Comparison of ENCODE assay signal across 1 cellular context in the genomic region with DNA sequence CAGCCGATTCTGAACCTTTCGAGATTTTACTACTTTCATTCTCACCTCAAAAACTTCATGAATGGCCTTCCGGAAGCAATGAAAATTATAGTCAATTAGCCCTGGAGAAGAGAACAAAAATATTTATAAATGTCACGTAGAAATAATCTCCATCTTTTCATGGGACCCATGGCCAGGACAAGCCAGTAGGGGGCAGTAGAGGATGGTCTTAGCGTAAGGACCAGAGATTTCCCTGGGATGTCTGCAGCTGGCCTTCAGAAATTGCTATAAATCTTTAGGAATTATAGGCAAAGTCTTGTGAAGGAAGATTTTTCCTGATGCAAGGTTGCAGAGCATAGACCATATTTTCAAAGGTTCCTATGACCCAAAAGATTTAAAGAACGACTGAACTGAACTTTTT.
A peak's percentile ranks its signal among the peaks of the same experiment; 100 is the strongest.
TF ChIP-seq lines count a peak whose summit lies in the region.

No MANE protein-coding gene starts in this region.

TF ChIP-seq in HepG2, 621 proteins besides CTCF, POLR2A, EP300 and RAD21:
- TF ChIP-seq, protein P1, sequence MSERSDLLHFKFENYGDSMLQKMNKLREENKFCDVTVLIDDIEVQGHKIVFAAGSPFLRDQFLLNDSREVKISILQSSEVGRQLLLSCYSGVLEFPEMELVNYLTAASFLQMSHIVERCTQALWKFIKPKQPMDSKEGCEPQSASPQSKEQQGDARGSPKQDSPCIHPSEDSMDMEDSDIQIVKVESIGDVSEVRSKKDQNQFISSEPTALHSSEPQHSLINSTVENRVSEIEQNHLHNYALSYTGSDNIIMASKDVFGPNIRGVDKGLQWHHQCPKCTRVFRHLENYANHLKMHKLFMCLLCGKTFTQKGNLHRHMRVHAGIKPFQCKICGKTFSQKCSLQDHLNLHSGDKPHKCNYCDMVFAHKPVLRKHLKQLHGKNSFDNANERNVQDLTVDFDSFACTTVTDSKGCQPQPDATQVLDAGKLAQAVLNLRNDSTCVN (CRISPR knock-in tag; IDR thresholded peaks at IDR 0.05; ENCODE audit: borderline replicate concordance): no peak
- TF ChIP-seq SMC3 (IDR thresholded peaks at IDR 0.05; ENCODE audit: low read length) (peak; percentile 37), ZC3H13 (CRISPR knock-in tag; IDR thresholded peaks at IDR 0.05) (no peak), AGO2 (optimal IDR thresholded peaks at IDR 0.05; ENCODE audit: low read depth, low read length) (no peak), HMG20A (CRISPR knock-in tag; IDR thresholded peaks at IDR 0.05; ENCODE audit: borderline replicate concordance) (no peak), ZBTB1 (CRISPR knock-in tag; IDR thresholded peaks at IDR 0.05; ENCODE audit: borderline replicate concordance) (no peak), ZNF274 (CRISPR knock-in tag; IDR thresholded peaks at IDR 0.05) (no peak), SP2 (CRISPR knock-in tag; IDR thresholded peaks at IDR 0.05) (no peak), STAG1 (CRISPR knock-in tag; IDR thresholded peaks at IDR 0.05) (peak; percentile 54), RFXAP (CRISPR knock-in tag; IDR thresholded peaks at IDR 0.05; ENCODE audit: borderline replicate concordance) (no peak)
